Comparison of ENCODE assay signal across 28 cellular contexts in genomic region chr4:10872833-10873517, GRCh38.
A peak's percentile ranks its signal among the peaks of the same experiment; 100 is the strongest.
DNase-seq lines count a peak whose midpoint lies in the region; ATAC-seq, FAIRE-seq and TF ChIP-seq lines count a peak whose summit lies in the region.
"Had no signal": no experiment of that assay in that cellular context is flagged by ENCODE, and none has a peak within 500 bp of the region (broad histone marks: within the 10 kb centered on the region; RNA-seq: fewer than 3 reads in every experiment).

No MANE protein-coding gene starts in this region.

- H3K27ac ChIP-seq in GM12878 (ENCODE audit: control insufficient read depth, insufficient read depth) (no peak overlapping the region), right atrium auricular region (no peak overlapping the region), stomach (no peak overlapping the region)
- H3K27ac ChIP-seq: coronary artery, left lung, SJSA1, thoracic aorta had no signal

- BruUV-seq in GM12878 (replicated peaks; lab: Mats Ljungman, UMichigan) = no TSS peak

- TF ChIP-seq EP300 in GM12878 (IDR thresholded peaks at IDR 0.05; ENCODE audit: borderline replicate concordance in 1 of 2, control insufficient read depth in 1 of 2, low read depth in 2 of 2, low read length in 2 of 2) (no peak), stomach (IDR thresholded peaks at IDR 0.05) (no peak)

- no peak overlapping the region for H3K4me2 ChIP-seq in GM12878 (ENCODE audit: control insufficient read depth, insufficient read depth)

- no peak for TF ChIP-seq RAD21 in GM12878 (IDR thresholded peaks at IDR 0.05; ENCODE audit: insufficient read depth, low read depth, low read length)

- POLR2A ChIA-PET in GM12878 (lab: Charles Lee) = no interaction called here

- no peak overlapping the region for H3K9ac ChIP-seq in GM12878 (ENCODE audit: control insufficient read depth, insufficient read depth, low read length)

- DNase-seq in GM12878 (ENCODE audit: low read depth, low spot score) (no peak), right atrium auricular region (ENCODE audit: low spot score) (no peak), stomach (no peak)
- no peak for DNase-seq in activated T-cell treated with anti-CD3 and anti-CD28 coated beads, Interleukin-2, amount 50 U/mL, for 48 hours
- DNase-seq: activated CD4-positive, alpha-beta T cell treated with anti-CD3 and anti-CD28 coated beads, Interleukin-2, amount 50 U/mL, for 4 hours; activated CD8-positive, alpha-beta memory T cell treated with anti-CD3 and anti-CD28 coated beads, Interleukin-2, amount 50 U/mL, for 48 hours; activated effector memory CD4-positive, alpha-beta T cell treated with Interleukin-2 at 50 U/mL for 16 hours; activated naive CD8-positive, alpha-beta T cell treated with anti-CD3 and anti-CD28 coated beads, Interleukin-2, amount 50 U/mL, for 24 hours; CD4-positive, alpha-beta memory T cell; DMS53; endodermal cell; glutamatergic neuron; IMR-90; left lung; MM.1S; NCI-H187; nephron progenitor cell; T-helper 2 cell had no signal

- CTCF ChIA-PET in GM12878 (lab: Yijun Ruan, JAX) = no interaction called here

- no peak for FAIRE-seq in GM12878 (lab: Jason Lieb, UNC)
- FAIRE-seq: bronchial epithelial cell, H54 had no signal

- TF ChIP-seq POLR2A in GM12878 (IDR thresholded peaks at IDR 0.05; ENCODE audit: low read depth, low read length) (no peak), stomach (IDR thresholded peaks at IDR 0.05) (no peak)

- in situ Hi-C loops in GM12878 (cut with MboI) = no loop called here

- H3K9me3 ChIP-seq in GM12878 (replicated peaks; ENCODE audit: control insufficient read depth, insufficient read depth, low read length) = no peaks in the 10 kb centered on the region; the same call in 2 of the 3 replicates
- H3K9me3 ChIP-seq in right atrium auricular region = no peaks in the 10 kb centered on the region
- no peaks in the 10 kb centered on the region for H3K9me3 ChIP-seq in stomach
- H3K9me3 ChIP-seq: left lung, SJSA1, thoracic aorta had no signal

- no peaks in the 10 kb centered on the region for H3K79me2 ChIP-seq in GM12878 (ENCODE audit: control insufficient read depth, insufficient read depth, low read length)

- H3K36me3 ChIP-seq in GM12878 (ENCODE audit: control insufficient read depth in 2 of 2, insufficient read depth in 2 of 2, low read length in 1 of 2) (no peaks in the 10 kb centered on the region), right atrium auricular region (no peaks in the 10 kb centered on the region), stomach (no peaks in the 10 kb centered on the region)
- H3K36me3 ChIP-seq: left lung, SJSA1, thoracic aorta had no signal

- ATAC-seq in GM19452 (IDR thresholded peaks at IDR 0.05; ENCODE audit: unreplicated experiment) (peak; percentile 55), HG03460 (IDR thresholded peaks at IDR 0.05; ENCODE audit: unreplicated experiment) (peak; percentile 62), GM12878 (peak; percentile 30; the same call in 1 of the 3 replicates), GM18519 (IDR thresholded peaks at IDR 0.05; ENCODE audit: low FRiP score, unreplicated experiment) (no peak)
- ATAC-seq: activated naive CD8-positive, alpha-beta T cell treated with anti-CD3 and anti-CD28 coated beads, Interleukin-2, amount 50 U/mL, for 24 hours; left lung; stimulated activated effector memory CD8-positive, alpha-beta T cell treated with anti-CD3 and anti-CD28 coated beads, Interleukin-12 subunit alpha, Interleukin-12 subunit beta, amount 100 ng/mL, for 72 hours had no signal

- intact Hi-C loops in GM12878 (cut with micrococcal nuclease; ENCODE audit: unreplicated experiment) = no loop called here
- intact Hi-C loops in stomach (cut with DNase I; ENCODE audit: low total_unique reads) = no loop called here

- H3K4me1 ChIP-seq in GM12878 (ENCODE audit: control insufficient read depth, insufficient read depth, low read length) = no peaks in the 10 kb centered on the region
- H3K4me1 ChIP-seq in right atrium auricular region = no peaks in the 10 kb centered on the region
- no peaks in the 10 kb centered on the region for H3K4me1 ChIP-seq in stomach
- H3K4me1 ChIP-seq: left lung, SJSA1 had no signal

- H4K20me1 ChIP-seq in GM12878 (ENCODE audit: control insufficient read depth, insufficient read depth) = no peaks in the 10 kb centered on the region

- RAD21 ChIA-PET in GM12878 (lab: Charles Lee; ENCODE audit: unreplicated experiment) = no interaction called here

- TF ChIP-seq CTCF in GM12878 (IDR thresholded peaks at IDR 0.05 in 2 of 3, conservative IDR thresholded peaks at IDR 0.05 in 1 of 3; ENCODE audit: control insufficient read depth in 2 of 3, extremely low read depth in 1 of 3, insufficient read depth in 1 of 3, low read depth in 3 of 3, low read length in 3 of 3) = no peak
- no peak for TF ChIP-seq CTCF in right atrium auricular region (IDR thresholded peaks at IDR 0.05)
- TF ChIP-seq CTCF in stomach (IDR thresholded peaks at IDR 0.05) = no peak

- SMC1A ChIA-PET in GM12878 (lab: Charles Lee; ENCODE audit: uncharacterized antibody, unreplicated experiment) = interaction anchor here (1.0 to 1.7 kb wide), 4 partner anchors 11 to 126 kb away, joined by 3 to 4 read pairs (median 4); no protein-coding TSS in a partner anchor

- H3K4me3 ChIP-seq in GM08714 (ENCODE audit: low read length) (peak overlapping the region; percentile 25; the same call in 1 of the 2 replicates), GM12878 (no peak overlapping the region), right atrium auricular region (no peak overlapping the region), stomach (no peak overlapping the region)
- H3K4me3 ChIP-seq: coronary artery, left lung, SJSA1, thoracic aorta had no signal

- H3K27me3 ChIP-seq in GM12878 (replicated peaks in 1 of 2; ENCODE audit: control insufficient read depth in 2 of 2, insufficient read depth in 2 of 2, low read length in 1 of 2) (no peaks in the 10 kb centered on the region), right atrium auricular region (no peaks in the 10 kb centered on the region), stomach (no peaks in the 10 kb centered on the region)
- H3K27me3 ChIP-seq: left lung, SJSA1 had no signal

- H2AFZ ChIP-seq in GM12878 (ENCODE audit: control insufficient read depth, low read depth, low read length) = peak overlapping the region; percentile 41

- 51% methylated on average over 4 of the region's 4 CpGs for WGBS in GM12878 (ENCODE audit: insufficient coverage, insufficient replicate concordance, low lambda C conversion rate, missing lambda C conversion rate)
- 70 to 86% (median 81%) methylated on average over 4 of the region's 4 CpGs for WGBS in stomach, 5 donors

TF ChIP-seq in GM12878, 131 proteins besides CTCF, POLR2A, EP300 and RAD21:
- no peak for TF ChIP-seq CREB1 (IDR thresholded peaks at IDR 0.05; ENCODE audit: low read depth)
- no peak for TF ChIP-seq TCF3 (IDR thresholded peaks at IDR 0.05; ENCODE audit: borderline replicate concordance, insufficient read depth, low read depth, low read length)
- TF ChIP-seq PAX5 (IDR thresholded peaks at IDR 0.05; ENCODE audit: borderline replicate concordance, low read depth, low read length) = no peak
- peak; percentile 59 for TF ChIP-seq MEF2B (IDR thresholded peaks at IDR 0.05; ENCODE audit: partially characterized antibody, poor library complexity, severe bottlenecking)
- no peak for TF ChIP-seq ZNF217 (IDR thresholded peaks at IDR 0.05)
- TF ChIP-seq KDM1A (IDR thresholded peaks at IDR 0.05; ENCODE audit: borderline replicate concordance) = no peak
- TF ChIP-seq NR2C1 (IDR thresholded peaks at IDR 0.05) = no peak
- TF ChIP-seq IKZF1 (conservative IDR thresholded peaks at IDR 0.05) = 0 out of 2 replicates have a peak, but pooled peaks have one; percentile 15
- 0 out of 2 replicates have a peak, but pooled peaks have one; percentile 42 for TF ChIP-seq ZNF687 (IDR thresholded peaks at IDR 0.05)
- peak; percentile 41; the same call in 1 of the 2 replicates for TF ChIP-seq RUNX3 (IDR thresholded peaks at IDR 0.05; ENCODE audit: low read length)
- no peak for TF ChIP-seq ZNF274 (IDR thresholded peaks at IDR 0.05; ENCODE audit: insufficient read depth, insufficient read length)
TF ChIP-seq in GM12878: peak in this region for 4.
